Comparison of ENCODE assay signal across 1 cellular context in the genomic region with DNA sequence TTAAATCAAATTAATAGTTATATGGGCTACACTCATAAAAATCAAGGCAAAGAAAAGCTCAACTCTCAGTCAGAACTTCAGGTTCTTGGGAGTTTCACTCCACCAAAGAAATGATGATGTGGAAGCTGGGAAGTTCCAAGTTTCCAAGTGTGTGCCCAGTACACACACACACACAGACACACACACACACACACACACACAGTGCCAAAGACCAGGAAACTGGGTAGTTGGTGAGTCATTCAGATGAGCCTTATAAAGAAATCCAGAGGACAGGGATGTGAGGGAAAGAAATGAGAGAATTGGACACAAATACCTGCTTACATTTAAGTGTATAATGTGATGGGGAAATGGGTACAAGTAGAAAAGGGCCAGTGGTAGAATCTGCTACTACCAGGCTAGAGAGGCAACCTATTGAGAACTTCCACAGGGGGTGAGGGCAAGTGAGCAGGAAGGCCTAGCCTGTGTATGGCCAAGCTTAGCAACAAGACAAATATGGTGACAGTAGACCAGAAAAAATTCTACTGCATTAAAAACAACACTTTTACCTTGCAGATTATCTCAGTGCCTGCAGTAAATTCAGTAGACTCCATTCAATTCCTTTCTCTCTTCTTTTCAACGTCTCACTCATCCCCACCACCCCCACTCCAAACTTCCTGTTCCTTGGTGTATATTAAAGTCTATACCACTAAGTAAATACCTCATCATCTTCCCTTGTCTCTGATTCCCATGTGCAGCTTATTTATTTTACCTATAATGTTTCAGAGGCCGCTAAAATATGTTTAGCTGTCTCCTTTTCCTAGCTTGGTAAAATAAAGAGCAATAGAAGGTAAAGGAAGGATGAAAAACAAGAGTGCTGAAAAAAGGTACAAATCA.
TF ChIP-seq lines count a peak whose summit lies in the region.

No MANE protein-coding gene starts in this region.

TF ChIP-seq in K562, 482 proteins besides CTCF, POLR2A, EP300 and RAD21 (continued from another document and continues in another):
- TF ChIP-seq, protein P1, sequence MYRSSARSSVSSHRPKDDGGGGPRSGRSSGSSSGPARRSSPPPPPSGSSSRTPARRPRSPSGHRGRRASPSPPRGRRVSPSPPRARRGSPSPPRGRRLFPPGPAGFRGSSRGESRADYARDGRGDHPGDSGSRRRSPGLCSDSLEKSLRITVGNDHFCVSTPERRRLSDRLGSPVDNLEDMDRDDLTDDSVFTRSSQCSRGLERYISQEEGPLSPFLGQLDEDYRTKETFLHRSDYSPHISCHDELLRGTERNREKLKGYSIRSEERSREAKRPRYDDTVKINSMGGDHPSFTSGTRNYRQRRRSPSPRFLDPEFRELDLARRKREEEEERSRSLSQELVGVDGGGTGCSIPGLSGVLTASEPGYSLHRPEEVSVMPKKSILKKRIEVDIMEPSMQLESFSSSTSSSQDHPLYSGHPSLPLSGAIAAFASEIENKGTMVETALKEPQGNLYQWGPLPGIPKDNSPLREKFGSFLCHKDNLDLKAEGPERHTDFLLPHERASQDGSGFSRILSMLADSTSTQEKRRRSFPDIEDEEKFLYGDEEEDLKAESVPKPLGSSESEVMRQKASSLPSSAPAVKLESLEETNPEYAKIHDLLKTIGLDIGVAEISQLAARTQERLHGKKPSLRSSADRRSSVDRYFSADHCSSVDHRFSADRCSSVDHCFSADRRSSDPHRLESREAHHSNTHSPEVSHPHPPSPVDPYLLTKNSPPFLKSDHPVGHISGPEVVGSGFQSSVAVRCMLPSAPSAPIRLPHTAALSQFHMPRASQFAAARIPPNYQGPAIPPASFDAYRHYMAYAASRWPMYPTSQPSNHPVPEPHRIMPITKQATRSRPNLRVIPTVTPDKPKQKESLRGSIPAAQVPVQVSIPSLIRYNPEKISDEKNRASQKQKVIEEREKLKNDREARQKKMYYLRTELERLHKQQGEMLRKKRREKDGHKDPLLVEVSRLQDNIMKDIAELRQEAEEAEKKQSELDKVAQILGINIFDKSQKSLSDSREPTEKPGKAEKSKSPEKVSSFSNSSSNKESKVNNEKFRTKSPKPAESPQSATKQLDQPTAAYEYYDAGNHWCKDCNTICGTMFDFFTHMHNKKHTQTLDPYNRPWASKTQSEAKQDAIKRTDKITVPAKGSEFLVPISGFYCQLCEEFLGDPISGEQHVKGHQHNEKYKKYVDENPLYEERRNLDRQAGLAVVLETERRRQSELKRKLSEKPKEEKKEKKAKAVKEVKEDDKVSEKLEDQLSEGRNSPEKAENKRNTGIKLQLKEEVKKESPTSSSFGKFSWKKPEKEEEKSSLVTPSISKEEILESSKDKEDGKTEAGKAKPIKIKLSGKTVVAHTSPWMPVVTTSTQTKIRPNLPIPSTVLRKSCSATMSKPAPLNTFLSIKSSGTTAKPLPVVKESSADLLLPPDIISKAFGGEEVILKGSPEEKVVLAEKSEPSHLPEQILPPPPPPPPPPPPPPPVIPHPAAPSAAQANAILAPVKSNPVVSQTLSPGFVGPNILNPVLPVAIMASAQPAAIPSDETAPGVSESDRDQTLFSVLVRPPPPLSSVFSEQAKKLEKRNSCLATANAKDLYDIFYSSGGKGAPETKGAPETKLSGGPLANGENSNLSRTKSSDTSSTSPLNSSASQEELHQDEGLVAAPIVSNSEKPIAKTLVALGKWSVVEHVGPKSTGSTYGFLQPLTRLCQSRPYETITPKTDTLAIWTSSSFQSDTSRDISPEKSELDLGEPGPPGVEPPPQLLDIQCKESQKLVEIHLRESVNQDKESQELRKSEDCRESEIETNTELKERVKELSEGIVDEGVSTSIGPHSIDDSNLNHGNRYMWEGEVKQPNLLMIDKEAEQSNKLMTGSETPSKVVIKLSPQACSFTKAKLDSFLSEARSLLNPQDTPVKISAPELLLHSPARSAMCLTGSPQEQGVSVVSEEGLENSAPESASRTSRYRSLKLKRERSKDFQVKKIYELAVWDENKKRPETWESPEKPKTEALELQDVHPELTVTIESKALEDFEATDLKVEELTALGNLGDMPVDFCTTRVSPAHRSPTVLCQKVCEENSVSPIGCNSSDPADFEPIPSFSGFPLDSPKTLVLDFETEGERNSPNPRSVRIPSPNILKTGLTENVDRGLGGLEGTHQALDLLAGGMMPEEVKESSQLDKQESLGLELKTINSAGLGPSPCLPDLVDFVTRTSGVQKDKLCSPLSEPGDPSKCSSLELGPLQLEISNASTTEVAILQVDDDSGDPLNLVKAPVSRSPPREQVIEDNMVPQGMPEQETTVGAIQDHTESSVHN (IDR thresholded peaks at IDR 0.05; ENCODE audit: borderline replicate concordance in 1 of 2, low read depth in 1 of 2): 0 out of 4 replicates have a peak, but pooled peaks of 1 of the 2 experiments have one; percentile 58
- TF ChIP-seq MTA1 (IDR thresholded peaks at IDR 0.05; ENCODE audit: borderline replicate concordance): no peak
- no peak for TF ChIP-seq RFX5 (IDR thresholded peaks at IDR 0.05; ENCODE audit: low read depth, low read length)
- TF ChIP-seq, protein P2, sequence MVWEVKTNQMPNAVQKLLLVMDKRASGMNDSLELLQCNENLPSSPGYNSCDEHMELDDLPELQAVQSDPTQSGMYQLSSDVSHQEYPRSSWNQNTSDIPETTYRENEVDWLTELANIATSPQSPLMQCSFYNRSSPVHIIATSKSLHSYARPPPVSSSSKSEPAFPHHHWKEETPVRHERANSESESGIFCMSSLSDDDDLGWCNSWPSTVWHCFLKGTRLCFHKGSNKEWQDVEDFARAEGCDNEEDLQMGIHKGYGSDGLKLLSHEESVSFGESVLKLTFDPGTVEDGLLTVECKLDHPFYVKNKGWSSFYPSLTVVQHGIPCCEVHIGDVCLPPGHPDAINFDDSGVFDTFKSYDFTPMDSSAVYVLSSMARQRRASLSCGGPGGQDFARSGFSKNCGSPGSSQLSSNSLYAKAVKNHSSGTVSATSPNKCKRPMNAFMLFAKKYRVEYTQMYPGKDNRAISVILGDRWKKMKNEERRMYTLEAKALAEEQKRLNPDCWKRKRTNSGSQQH (CRISPR knock-in tag; IDR thresholded peaks at IDR 0.05): no peak
- no peak; the same call in 1 of the 2 replicates for TF ChIP-seq ZNF644 (tag; IDR thresholded peaks at IDR 0.05; ENCODE audit: low read depth)
- TF ChIP-seq MEF2D (tag; conservative IDR thresholded peaks at IDR 0.05; ENCODE audit: low read depth): peak; percentile 59; the same call in 1 of the 2 replicates
- TF ChIP-seq ETV1 (tag; conservative IDR thresholded peaks at IDR 0.05; ENCODE audit: low read depth): peak; percentile 41; the same call in 1 of the 2 replicates
- TF ChIP-seq, protein P3, sequence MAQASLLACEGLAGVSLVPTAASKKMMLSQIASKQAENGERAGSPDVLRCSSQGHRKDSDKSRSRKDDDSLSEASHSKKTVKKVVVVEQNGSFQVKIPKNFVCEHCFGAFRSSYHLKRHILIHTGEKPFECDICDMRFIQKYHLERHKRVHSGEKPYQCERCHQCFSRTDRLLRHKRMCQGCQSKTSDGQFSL (CRISPR knock-in tag; IDR thresholded peaks at IDR 0.05): no peak
- TF ChIP-seq, protein P3 (tag; IDR thresholded peaks at IDR 0.05): 0 out of 4 replicates have a peak, but pooled peaks of 1 of the 2 experiments have one; percentile 19
- no peak for TF ChIP-seq MAFK (IDR thresholded peaks at IDR 0.05; ENCODE audit: low read length)
- peak; percentile 46 for TF ChIP-seq ELF1 (tag; IDR thresholded peaks at IDR 0.05)
- TF ChIP-seq, protein P4, sequence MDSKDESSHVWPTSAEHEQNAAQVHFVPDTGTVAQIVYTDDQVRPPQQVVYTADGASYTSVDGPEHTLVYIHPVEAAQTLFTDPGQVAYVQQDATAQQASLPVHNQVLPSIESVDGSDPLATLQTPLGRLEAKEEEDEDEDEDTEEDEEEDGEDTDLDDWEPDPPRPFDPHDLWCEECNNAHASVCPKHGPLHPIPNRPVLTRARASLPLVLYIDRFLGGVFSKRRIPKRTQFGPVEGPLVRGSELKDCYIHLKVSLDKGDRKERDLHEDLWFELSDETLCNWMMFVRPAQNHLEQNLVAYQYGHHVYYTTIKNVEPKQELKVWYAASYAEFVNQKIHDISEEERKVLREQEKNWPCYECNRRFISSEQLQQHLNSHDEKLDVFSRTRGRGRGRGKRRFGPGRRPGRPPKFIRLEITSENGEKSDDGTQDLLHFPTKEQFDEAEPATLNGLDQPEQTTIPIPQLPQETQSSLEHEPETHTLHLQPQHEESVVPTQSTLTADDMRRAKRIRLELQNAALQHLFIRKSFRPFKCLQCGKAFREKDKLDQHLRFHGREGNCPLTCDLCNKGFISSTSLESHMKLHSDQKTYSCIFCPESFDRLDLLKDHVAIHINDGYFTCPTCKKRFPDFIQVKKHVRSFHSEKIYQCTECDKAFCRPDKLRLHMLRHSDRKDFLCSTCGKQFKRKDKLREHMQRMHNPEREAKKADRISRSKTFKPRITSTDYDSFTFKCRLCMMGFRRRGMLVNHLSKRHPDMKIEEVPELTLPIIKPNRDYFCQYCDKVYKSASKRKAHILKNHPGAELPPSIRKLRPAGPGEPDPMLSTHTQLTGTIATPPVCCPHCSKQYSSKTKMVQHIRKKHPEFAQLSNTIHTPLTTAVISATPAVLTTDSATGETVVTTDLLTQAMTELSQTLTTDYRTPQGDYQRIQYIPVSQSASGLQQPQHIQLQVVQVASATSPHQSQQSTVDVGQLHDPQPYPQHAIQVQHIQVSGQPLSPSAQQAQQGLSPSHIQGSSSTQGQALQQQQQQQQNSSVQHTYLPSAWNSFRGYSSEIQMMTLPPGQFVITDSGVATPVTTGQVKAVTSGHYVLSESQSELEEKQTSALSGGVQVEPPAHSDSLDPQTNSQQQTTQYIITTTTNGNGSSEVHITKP (IDR thresholded peaks at IDR 0.05; ENCODE audit: partially characterized antibody): peak; percentile 40
- TF ChIP-seq HDAC8 (tag; IDR thresholded peaks at IDR 0.05): no peak
- TF ChIP-seq, protein P5, sequence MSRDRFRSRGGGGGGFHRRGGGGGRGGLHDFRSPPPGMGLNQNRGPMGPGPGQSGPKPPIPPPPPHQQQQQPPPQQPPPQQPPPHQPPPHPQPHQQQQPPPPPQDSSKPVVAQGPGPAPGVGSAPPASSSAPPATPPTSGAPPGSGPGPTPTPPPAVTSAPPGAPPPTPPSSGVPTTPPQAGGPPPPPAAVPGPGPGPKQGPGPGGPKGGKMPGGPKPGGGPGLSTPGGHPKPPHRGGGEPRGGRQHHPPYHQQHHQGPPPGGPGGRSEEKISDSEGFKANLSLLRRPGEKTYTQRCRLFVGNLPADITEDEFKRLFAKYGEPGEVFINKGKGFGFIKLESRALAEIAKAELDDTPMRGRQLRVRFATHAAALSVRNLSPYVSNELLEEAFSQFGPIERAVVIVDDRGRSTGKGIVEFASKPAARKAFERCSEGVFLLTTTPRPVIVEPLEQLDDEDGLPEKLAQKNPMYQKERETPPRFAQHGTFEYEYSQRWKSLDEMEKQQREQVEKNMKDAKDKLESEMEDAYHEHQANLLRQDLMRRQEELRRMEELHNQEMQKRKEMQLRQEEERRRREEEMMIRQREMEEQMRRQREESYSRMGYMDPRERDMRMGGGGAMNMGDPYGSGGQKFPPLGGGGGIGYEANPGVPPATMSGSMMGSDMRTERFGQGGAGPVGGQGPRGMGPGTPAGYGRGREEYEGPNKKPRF (IDR thresholded peaks at IDR 0.05; ENCODE audit: low read depth, low read length): no peak
- TF ChIP-seq EHMT2 (IDR thresholded peaks at IDR 0.05): 0 out of 2 replicates have a peak, but pooled peaks have one; percentile 43
- TF ChIP-seq DPF2 (IDR thresholded peaks at IDR 0.05): peak; percentile 61; the same call in 1 of the 2 replicates
- no peak for TF ChIP-seq NONO (IDR thresholded peaks at IDR 0.05; ENCODE audit: low read depth in 2 of 2, low read length in 1 of 2)
- no peak for TF ChIP-seq TEAD1 (CRISPR knock-in tag; IDR thresholded peaks at IDR 0.05)
- no peak for TF ChIP-seq SLC30A9 (CRISPR knock-in tag; IDR thresholded peaks at IDR 0.05)
- peak; percentile 50; the same call in 1 of the 2 replicates for TF ChIP-seq GTF2A2 (tag; IDR thresholded peaks at IDR 0.05)
- peak; percentile 68 for TF ChIP-seq SMARCA4 (IDR thresholded peaks at IDR 0.05)
- TF ChIP-seq ELF2 (CRISPR knock-in tag; IDR thresholded peaks at IDR 0.05): peak; percentile 72; the same call in 1 of the 2 replicates
- TF ChIP-seq TGIF2 (CRISPR knock-in tag; IDR thresholded peaks at IDR 0.05): no peak
- TF ChIP-seq NFE2 (IDR thresholded peaks at IDR 0.05; ENCODE audit: low read depth): 0 out of 2 replicates have a peak, but pooled peaks have one; percentile 5
- TF ChIP-seq HMGN3 (IDR thresholded peaks at IDR 0.05; ENCODE audit: borderline replicate concordance, extremely low read depth, insufficient read length, low read depth, low read length): no peak
- TF ChIP-seq ZKSCAN8 (CRISPR knock-in tag; IDR thresholded peaks at IDR 0.05): no peak
- 0 out of 2 replicates have a peak, but pooled peaks have one; percentile 48 for TF ChIP-seq HDAC2 (IDR thresholded peaks at IDR 0.05)
- TF ChIP-seq ZNF263 (CRISPR knock-in tag; IDR thresholded peaks at IDR 0.05; ENCODE audit: borderline replicate concordance): no peak
- TF ChIP-seq, protein P6, sequence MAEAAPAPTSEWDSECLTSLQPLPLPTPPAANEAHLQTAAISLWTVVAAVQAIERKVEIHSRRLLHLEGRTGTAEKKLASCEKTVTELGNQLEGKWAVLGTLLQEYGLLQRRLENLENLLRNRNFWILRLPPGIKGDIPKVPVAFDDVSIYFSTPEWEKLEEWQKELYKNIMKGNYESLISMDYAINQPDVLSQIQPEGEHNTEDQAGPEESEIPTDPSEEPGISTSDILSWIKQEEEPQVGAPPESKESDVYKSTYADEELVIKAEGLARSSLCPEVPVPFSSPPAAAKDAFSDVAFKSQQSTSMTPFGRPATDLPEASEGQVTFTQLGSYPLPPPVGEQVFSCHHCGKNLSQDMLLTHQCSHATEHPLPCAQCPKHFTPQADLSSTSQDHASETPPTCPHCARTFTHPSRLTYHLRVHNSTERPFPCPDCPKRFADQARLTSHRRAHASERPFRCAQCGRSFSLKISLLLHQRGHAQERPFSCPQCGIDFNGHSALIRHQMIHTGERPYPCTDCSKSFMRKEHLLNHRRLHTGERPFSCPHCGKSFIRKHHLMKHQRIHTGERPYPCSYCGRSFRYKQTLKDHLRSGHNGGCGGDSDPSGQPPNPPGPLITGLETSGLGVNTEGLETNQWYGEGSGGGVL (CRISPR knock-in tag; IDR thresholded peaks at IDR 0.05): no peak
- peak; percentile 77; the same call in 1 of the 2 replicates for TF ChIP-seq ZNF589 (CRISPR knock-in tag; IDR thresholded peaks at IDR 0.05; ENCODE audit: low read depth)
- TF ChIP-seq CREBBP (IDR thresholded peaks at IDR 0.05; ENCODE audit: low read depth, low read length): no peak
- TF ChIP-seq, protein P7, sequence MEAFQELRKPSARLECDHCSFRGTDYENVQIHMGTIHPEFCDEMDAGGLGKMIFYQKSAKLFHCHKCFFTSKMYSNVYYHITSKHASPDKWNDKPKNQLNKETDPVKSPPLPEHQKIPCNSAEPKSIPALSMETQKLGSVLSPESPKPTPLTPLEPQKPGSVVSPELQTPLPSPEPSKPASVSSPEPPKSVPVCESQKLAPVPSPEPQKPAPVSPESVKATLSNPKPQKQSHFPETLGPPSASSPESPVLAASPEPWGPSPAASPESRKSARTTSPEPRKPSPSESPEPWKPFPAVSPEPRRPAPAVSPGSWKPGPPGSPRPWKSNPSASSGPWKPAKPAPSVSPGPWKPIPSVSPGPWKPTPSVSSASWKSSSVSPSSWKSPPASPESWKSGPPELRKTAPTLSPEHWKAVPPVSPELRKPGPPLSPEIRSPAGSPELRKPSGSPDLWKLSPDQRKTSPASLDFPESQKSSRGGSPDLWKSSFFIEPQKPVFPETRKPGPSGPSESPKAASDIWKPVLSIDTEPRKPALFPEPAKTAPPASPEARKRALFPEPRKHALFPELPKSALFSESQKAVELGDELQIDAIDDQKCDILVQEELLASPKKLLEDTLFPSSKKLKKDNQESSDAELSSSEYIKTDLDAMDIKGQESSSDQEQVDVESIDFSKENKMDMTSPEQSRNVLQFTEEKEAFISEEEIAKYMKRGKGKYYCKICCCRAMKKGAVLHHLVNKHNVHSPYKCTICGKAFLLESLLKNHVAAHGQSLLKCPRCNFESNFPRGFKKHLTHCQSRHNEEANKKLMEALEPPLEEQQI (IDR thresholded peaks at IDR 0.05): 0 out of 2 replicates have a peak, but pooled peaks have one; percentile 22
- TF ChIP-seq FOSL1 (tag; conservative IDR thresholded peaks at IDR 0.05): peak; percentile 92
